Comparison of ENCODE assay signal across 9 cellular contexts in the genomic region with DNA sequence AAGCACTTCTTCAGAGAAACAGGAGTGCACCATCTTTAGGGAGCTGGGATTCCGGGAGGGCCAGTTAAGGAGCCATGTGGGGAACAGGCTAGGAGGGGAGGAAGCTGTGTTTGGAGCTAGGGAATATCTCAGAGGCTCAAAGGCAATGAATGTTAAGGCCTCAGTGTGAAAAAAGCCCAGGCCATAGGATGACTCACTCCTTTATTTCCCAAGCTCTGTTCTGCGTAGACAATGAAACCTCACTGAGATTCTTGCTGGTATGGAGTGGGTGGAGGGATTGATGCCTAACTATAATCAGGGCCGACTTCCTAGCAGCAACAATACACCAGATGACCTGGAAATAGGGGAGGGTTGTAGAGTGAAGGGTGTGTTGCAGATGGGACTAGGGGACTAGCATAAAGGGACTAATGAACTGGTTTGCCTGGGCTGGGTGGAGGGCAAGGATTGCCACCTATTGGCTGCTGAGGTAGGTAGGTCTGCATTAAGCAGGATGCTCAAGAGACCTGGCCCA. TPM values are rescaled to one million over a fixed set of nuclear protein-coding genes. Genes with fewer than 3 reads are reported as not detected.
DNase-seq lines count a peak whose midpoint lies in the region; ATAC-seq and TF ChIP-seq lines count a peak whose summit lies in the region.
"Had no signal": no experiment of that assay in that cellular context is flagged by ENCODE, and none has a peak within 500 bp of the region (broad histone marks: within the 10 kb centered on the region; RNA-seq: fewer than 3 reads in every experiment).

No MANE protein-coding gene starts in this region.

- peaks cover 5% of the 10 kb centered on the region for H3K36me3 Mint-ChIP-seq in activated CD4-positive, alpha-beta T cell treated with anti-CD3 and anti-CD28 coated beads, Interleukin-2, amount 10 ng/mL, durations not matched to agents 24 days and 14 days (ENCODE audit: low read depth)
- peaks cover 27% of the 10 kb centered on the region for H3K36me3 Mint-ChIP-seq in stimulated activated effector memory CD8-positive, alpha-beta T cell treated with anti-CD3 and anti-CD28 coated beads, Interleukin-12 subunit alpha, Interleukin-12 subunit beta, amount 100 ng/mL, for 72 hours

- DNase-seq in activated CD4-positive, alpha-beta T cell treated with anti-CD3 and anti-CD28 coated beads, Interleukin-2, amount 10 ng/mL, durations not matched to agents 24 days and 14 days: peak; percentile 62
- DNase-seq in activated CD4-positive, alpha-beta T cell treated with anti-CD3 and anti-CD28 coated beads, Interleukin-2, amount 50 U/mL, for 1 hour: no peak
- DNase-seq in RWPE2 (ENCODE audit: low spot score): no peak
- DNase-seq in fibroblast of the aortic adventitia (ENCODE audit: low read depth): peak; percentile 94
- no peak for DNase-seq in stimulated activated effector memory CD8-positive, alpha-beta T cell treated with anti-CD3 and anti-CD28 coated beads, Interleukin-12 subunit alpha, Interleukin-12 subunit beta, amount 100 ng/mL, for 72 hours (ENCODE audit: low spot score in 2 of 2)
- DNase-seq in inferior parietal cortex (ENCODE audit: extremely low spot score): no peak

- H3K36me3 ChIP-seq in RWPE2 (ENCODE audit: low read depth): no peaks in the 10 kb centered on the region

- H3K4me3 Mint-ChIP-seq in activated CD4-positive, alpha-beta T cell treated with anti-CD3 and anti-CD28 coated beads, Interleukin-2, amount 10 ng/mL, durations not matched to agents 24 days and 14 days: no peak overlapping the region
- H3K4me3 Mint-ChIP-seq in stimulated activated effector memory CD8-positive, alpha-beta T cell treated with anti-CD3 and anti-CD28 coated beads, Interleukin-12 subunit alpha, Interleukin-12 subunit beta, amount 100 ng/mL, for 72 hours: no peak overlapping the region
- H3K4me3 Mint-ChIP-seq: T-helper 1 cell treated with Interleukin-12 subunit alpha and Interleukin-12 subunit beta and Interleukin-4 antibody, amounts not matched to agents 30 μg/mL and 1 μg/mL, for 36 hours had no signal

- H3K27ac Mint-ChIP-seq in activated CD4-positive, alpha-beta T cell treated with anti-CD3 and anti-CD28 coated beads, Interleukin-2, amount 10 ng/mL, durations not matched to agents 24 days and 14 days: peak overlapping the region; percentile 17
- H3K27ac Mint-ChIP-seq in stimulated activated effector memory CD8-positive, alpha-beta T cell treated with anti-CD3 and anti-CD28 coated beads, Interleukin-12 subunit alpha, Interleukin-12 subunit beta, amount 100 ng/mL, for 72 hours: peak overlapping the region; percentile 55

- peaks cover 39% of the 10 kb centered on the region for H3K4me1 Mint-ChIP-seq in activated CD4-positive, alpha-beta T cell treated with anti-CD3 and anti-CD28 coated beads, Interleukin-2, amount 10 ng/mL, durations not matched to agents 24 days and 14 days
- H3K4me1 Mint-ChIP-seq in stimulated activated effector memory CD8-positive, alpha-beta T cell treated with anti-CD3 and anti-CD28 coated beads, Interleukin-12 subunit alpha, Interleukin-12 subunit beta, amount 100 ng/mL, for 72 hours: peaks cover 57% of the 10 kb centered on the region

- peaks cover 2% of the 10 kb centered on the region for H3K27me3 Mint-ChIP-seq in activated CD4-positive, alpha-beta T cell treated with anti-CD3 and anti-CD28 coated beads, Interleukin-2, amount 10 ng/mL, durations not matched to agents 24 days and 14 days

- H3K27ac ChIP-seq in RWPE2 (ENCODE audit: poor library complexity, severe bottlenecking): peak overlapping the region; percentile 82

- peak; percentile 68 for ATAC-seq in RWPE2 (ENCODE audit: low read depth)
- peak; percentile 4 for ATAC-seq in stimulated activated effector memory CD8-positive, alpha-beta T cell treated with anti-CD3 and anti-CD28 coated beads, Interleukin-12 subunit alpha, Interleukin-12 subunit beta, amount 100 ng/mL, for 72 hours
- no peak for ATAC-seq in HG02763 (IDR thresholded peaks at IDR 0.05; ENCODE audit: unreplicated experiment)
- ATAC-seq in GM21529 (IDR thresholded peaks at IDR 0.05; ENCODE audit: unreplicated experiment): no peak

- no peaks in the 10 kb centered on the region for H3K9me3 ChIP-seq in RWPE2 (ENCODE audit: severe bottlenecking)

- no peaks in the 10 kb centered on the region for H3K27me3 ChIP-seq in RWPE2 (ENCODE audit: insufficient read depth, poor library complexity, severe bottlenecking)

- no peaks in the 10 kb centered on the region for H3K9me3 Mint-ChIP-seq in activated CD4-positive, alpha-beta T cell treated with anti-CD3 and anti-CD28 coated beads, Interleukin-2, amount 10 ng/mL, durations not matched to agents 24 days and 14 days
- H3K9me3 Mint-ChIP-seq in stimulated activated effector memory CD8-positive, alpha-beta T cell treated with anti-CD3 and anti-CD28 coated beads, Interleukin-12 subunit alpha, Interleukin-12 subunit beta, amount 100 ng/mL, for 72 hours: no peaks in the 10 kb centered on the region
- H3K9me3 Mint-ChIP-seq: T-helper 1 cell treated with Interleukin-12 subunit alpha and Interleukin-12 subunit beta and Interleukin-4 antibody, amounts not matched to agents 30 μg/mL and 1 μg/mL, for 36 hours had no signal

- intact Hi-C loops in activated CD4-positive, alpha-beta T cell treated with anti-CD3 and anti-CD28 coated beads, Interleukin-2, amount 10 ng/mL, durations not matched to agents 24 days and 14 days (cut with micrococcal nuclease): loop anchor here (5.0 kb wide), 1 partner anchor 190 kb away; a partner anchor contains a TSS

- no peak overlapping the region for H3K4me3 ChIP-seq in RWPE2 (ENCODE audit: severe bottlenecking)
- H3K4me3 ChIP-seq in fibroblast of the aortic adventitia (ENCODE audit: low read depth, low read length): no peak overlapping the region

- peaks cover 5% of the 10 kb centered on the region for H3K4me1 ChIP-seq in RWPE2 (ENCODE audit: insufficient read depth, poor library complexity, severe bottlenecking)

- TF ChIP-seq CTCF in RWPE2 (IDR thresholded peaks at IDR 0.05; ENCODE audit: poor library complexity, severe bottlenecking): peak; percentile 17
- TF ChIP-seq CTCF in fibroblast of the aortic adventitia (IDR thresholded peaks at IDR 0.05; ENCODE audit: insufficient read depth, low read length): no peak

RNA-seq across cellular contexts. Expression of a gene that starts 2.1 kb away (rescaled TPM):
- total RNA-seq in activated CD4-positive, alpha-beta T cell treated with anti-CD3 and anti-CD28 coated beads, Interleukin-2, amount 10 ng/mL, durations not matched to agents 24 days and 14 days: 0.33 TPM in 2 replicates
- total RNA-seq in fibroblast of the aortic adventitia (ENCODE audit: low replicate concordance): 0.18 TPM in 1 of 2 replicates, not detected in the other

RNA-seq across cellular contexts. Expression of a gene that starts 2.3 kb away (rescaled TPM):
- 92.2 and 97.8 TPM in 2 replicates for total RNA-seq in activated CD4-positive, alpha-beta T cell treated with anti-CD3 and anti-CD28 coated beads, Interleukin-2, amount 10 ng/mL, durations not matched to agents 24 days and 14 days
- 52.0 and 67.2 TPM in 2 replicates for total RNA-seq in fibroblast of the aortic adventitia (ENCODE audit: low replicate concordance)

RNA-seq across cellular contexts. Expression of a gene that starts 38.6 kb away (rescaled TPM):
- 6.8 and 9.9 TPM in 2 replicates for total RNA-seq in activated CD4-positive, alpha-beta T cell treated with anti-CD3 and anti-CD28 coated beads, Interleukin-2, amount 10 ng/mL, durations not matched to agents 24 days and 14 days
- 8.7 and 31.6 TPM in 2 replicates for total RNA-seq in fibroblast of the aortic adventitia (ENCODE audit: low replicate concordance)

RNA-seq across cellular contexts. Expression of a gene that starts 50.5 kb away (rescaled TPM):
- total RNA-seq in activated CD4-positive, alpha-beta T cell treated with anti-CD3 and anti-CD28 coated beads, Interleukin-2, amount 10 ng/mL, durations not matched to agents 24 days and 14 days: 17.5 and 18.4 TPM in 2 replicates
- total RNA-seq in fibroblast of the aortic adventitia (ENCODE audit: low replicate concordance): 14.1 and 27.7 TPM in 2 replicates

Comparison
In these comparisons a context has a peak if more than half of its experiments do, and no peak if none do; other contexts are left out.
1. DNase-seq: peak in activated CD4-positive, alpha-beta T cell treated with anti-CD3 and anti-CD28 coated beads, Interleukin-2, amount 10 ng/mL, durations not matched to agents 24 days and 14 days (single experiment) and fibroblast of the aortic adventitia (single experiment); none in activated CD4-positive, alpha-beta T cell treated with anti-CD3 and anti-CD28 coated beads, Interleukin-2, amount 50 U/mL, for 1 hour (single experiment), RWPE2 (single experiment), stimulated activated effector memory CD8-positive, alpha-beta T cell treated with anti-CD3 and anti-CD28 coated beads, Interleukin-12 subunit alpha, Interleukin-12 subunit beta, amount 100 ng/mL, for 72 hours (0 of 2) and inferior parietal cortex (single experiment).
2. ATAC-seq: peak in RWPE2 (single experiment) and stimulated activated effector memory CD8-positive, alpha-beta T cell treated with anti-CD3 and anti-CD28 coated beads, Interleukin-12 subunit alpha, Interleukin-12 subunit beta, amount 100 ng/mL, for 72 hours (single experiment); none in HG02763 (single experiment) and GM21529 (single experiment).